In the genomic region with DNA sequence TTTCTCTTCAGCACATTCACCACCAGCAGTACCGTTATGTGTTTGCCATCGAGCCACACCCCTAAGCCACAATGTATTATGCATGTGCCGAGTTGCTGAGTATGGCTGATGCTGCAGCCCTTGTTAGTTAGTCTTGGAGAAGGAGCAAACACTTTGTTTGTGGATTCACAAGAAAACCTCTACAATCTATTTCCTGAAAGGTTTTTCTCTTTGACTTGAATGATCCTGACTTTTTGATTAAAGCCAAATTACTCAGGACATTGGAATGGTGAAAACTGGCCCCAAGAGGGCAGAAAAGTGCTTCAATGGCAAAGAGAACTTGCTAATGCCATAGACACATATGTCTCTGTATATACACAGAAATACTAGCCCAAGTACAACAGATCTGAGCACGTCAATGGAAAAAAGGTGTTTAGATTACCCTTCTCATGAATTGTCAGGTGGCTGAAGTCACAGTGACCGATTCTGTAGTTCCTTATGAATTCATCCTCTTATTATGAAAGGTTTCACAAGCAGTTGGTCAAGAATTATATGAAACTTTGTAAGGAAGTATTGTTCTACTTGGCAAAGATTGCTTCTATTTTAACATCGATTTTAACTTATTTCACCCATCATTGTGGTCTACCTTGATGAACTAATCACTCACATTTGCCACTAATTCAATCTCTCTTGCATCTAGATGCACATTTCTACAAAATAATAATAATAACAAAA, we compare ENCODE assay signal across 9 cellular contexts.
A peak's percentile ranks its signal among the peaks of the same experiment; 100 is the strongest.
DNase-seq lines count a peak whose midpoint lies in the region; ATAC-seq and TF ChIP-seq lines count a peak whose summit lies in the region.
"Had no signal": no experiment of that assay in that cellular context is flagged by ENCODE, and none has a peak within 500 bp of the region (broad histone marks: within the 10 kb centered on the region; RNA-seq: fewer than 3 reads in every experiment).

No MANE protein-coding gene starts in this region.

- TF ChIP-seq CTCF in MM.1S (IDR thresholded peaks at IDR 0.05; ENCODE audit: low read length) (peak; percentile 20), neural crest cell (conservative IDR thresholded peaks at IDR 0.05) (peak; percentile 44)

- no peak overlapping the region for H3K4me3 Mint-ChIP-seq in neural crest cell

- no peaks in the 10 kb centered on the region for H4K20me1 ChIP-seq in MM.1S (ENCODE audit: insufficient read depth, low read length)

- no peak for ATAC-seq in GM21367 (IDR thresholded peaks at IDR 0.05; ENCODE audit: unreplicated experiment)
- no peak for ATAC-seq in GM18519 (IDR thresholded peaks at IDR 0.05; ENCODE audit: low FRiP score, unreplicated experiment)
- ATAC-seq in HG03159 (IDR thresholded peaks at IDR 0.05; ENCODE audit: unreplicated experiment), result no peak

- H2AFZ ChIP-seq in MM.1S (ENCODE audit: low read length), result no peak overlapping the region

- no peak overlapping the region for H3K4me2 ChIP-seq in MM.1S (ENCODE audit: low read depth, low read length)

- no peaks in the 10 kb centered on the region for H3K9me3 Mint-ChIP-seq in neural crest cell

- peaks cover 14% of the 10 kb centered on the region for H3K4me1 Mint-ChIP-seq in neural crest cell

- DNase-seq in G401 (ENCODE audit: low spot score) (peak; percentile 29), MM.1S (no peak), cerebellar cortex (ENCODE audit: low spot score) (peak; percentile 54), neural crest cell (ENCODE audit: low read depth, low spot score) (no peak), HPDE6-E6E7 (ENCODE audit: extremely low spot score) (no peak)

- H3K27me3 Mint-ChIP-seq in neural crest cell (ENCODE audit: low read depth), result no peaks in the 10 kb centered on the region

- H3K4me3 ChIP-seq in MM.1S (ENCODE audit: low read length), result no peak overlapping the region

- H3K9me3 ChIP-seq in MM.1S (replicated peaks; ENCODE audit: insufficient read depth, low read length), result no peaks in the 10 kb centered on the region

- H3K27me3 ChIP-seq in MM.1S (replicated peaks; ENCODE audit: insufficient read depth, low read length), result no peaks in the 10 kb centered on the region

- H3K36me3 ChIP-seq in MM.1S (replicated peaks; ENCODE audit: insufficient read depth, low read length), result no peaks in the 10 kb centered on the region

- no peak overlapping the region for H3K27ac Mint-ChIP-seq in neural crest cell (ENCODE audit: unreplicated experiment)

- H3K27ac ChIP-seq in MM.1S (ENCODE audit: low read length), result no peak overlapping the region
- H3K27ac ChIP-seq: HL-60 had no signal

- in situ Hi-C loops in G401 (cut with HindIII; ENCODE audit: low sequenced_read_pairs), result no loop called here

- no peak overlapping the region for H3K9ac ChIP-seq in MM.1S (ENCODE audit: low read length)

- no peaks in the 10 kb centered on the region for H3F3A ChIP-seq in MM.1S (ENCODE audit: insufficient read depth, low read length)

- H3K4me1 ChIP-seq in MM.1S (ENCODE audit: low read length), result no peaks in the 10 kb centered on the region

- H3K79me2 ChIP-seq in MM.1S (ENCODE audit: low read length), result no peaks in the 10 kb centered on the region

- no peaks in the 10 kb centered on the region for H3K36me3 Mint-ChIP-seq in neural crest cell (ENCODE audit: low read depth)

- H3K9me2 ChIP-seq in MM.1S (replicated peaks; ENCODE audit: insufficient read depth, low read length), result no peaks in the 10 kb centered on the region

Comparison
In these comparisons a context has a peak if more than half of its experiments do, and no peak if none do; other contexts are left out.
1. DNase-seq: peak in G401 (single experiment) and cerebellar cortex (single experiment); none in MM.1S (single experiment), neural crest cell (single experiment) and HPDE6-E6E7 (single experiment).